In genomic region chr21:41565550-41565949, GRCh38 we compare ENCODE assay signal across 17 cellular contexts. TPM values are rescaled to one million over a fixed set of nuclear protein-coding genes. Genes with fewer than 3 reads are reported as not detected.
DNase-seq lines count a peak whose midpoint lies in the region; ATAC-seq and TF ChIP-seq lines count a peak whose summit lies in the region.
"Had no signal": no experiment of that assay in that cellular context is flagged by ENCODE, and none has a peak within 500 bp of the region (broad histone marks: within the 10 kb centered on the region; RNA-seq: fewer than 3 reads in every experiment).

No MANE protein-coding gene starts in this region.

- H3K4me3 Mint-ChIP-seq in activated T-helper 17 cell treated with anti-CD3 and anti-CD28 coated beads, Interleukin-2, amount 50 U/mL, for 72 hours = peak overlapping the region; percentile 10

- TF ChIP-seq POLR2A in stomach (IDR thresholded peaks at IDR 0.05) = no peak

- no peaks in the 10 kb centered on the region for H3K9me3 Mint-ChIP-seq in activated T-helper 17 cell treated with anti-CD3 and anti-CD28 coated beads, Interleukin-2, amount 50 U/mL, for 72 hours

- DNase-seq in MM.1S (peak; percentile 6), mucosa of descending colon (peak in 2 of 3 donors; percentile 55 to 58), stomach (no peak), NCI-H82 (lab: John Stamatoyannopoulos, UW) (no peak), NCI-H1092 treated with DMSO at 0.1 percent for 48 hours (lab: John Stamatoyannopoulos, UW) (no peak)
- DNase-seq in activated effector memory CD4-positive, alpha-beta T cell treated with Interleukin-2 at 50 U/mL for 16 hours = no peak
- DNase-seq: GDM1, IMR-90, NCI-H1694, NCI-H2081, NCI-H2171 treated with DMSO at 0.1 percent for 48 hours, NCI-H748 treated with DMSO at 0.1 percent for 48 hours, SJCRH30 had no signal

- H2AFZ ChIP-seq in MM.1S (ENCODE audit: low read length) = peak overlapping the region; percentile 76

- H3K27ac Mint-ChIP-seq in activated T-helper 17 cell treated with anti-CD3 and anti-CD28 coated beads, Interleukin-2, amount 50 U/mL, for 72 hours = peak overlapping the region; percentile 65

- H3K4me3 ChIP-seq in MM.1S (ENCODE audit: low read length) (no peak overlapping the region), mucosa of descending colon (no peak overlapping the region), stomach (no peak overlapping the region)
- H3K4me3 ChIP-seq: SJCRH30 had no signal

- peak overlapping the region; percentile 54; the same call in 1 of the 2 replicates for H3K27ac ChIP-seq in MM.1S (ENCODE audit: low read length)
- H3K27ac ChIP-seq in stomach = peak overlapping the region in 3 of 5 donors; percentile 14 to 81 (median 74)
- H3K27ac ChIP-seq: C4-2B, KMS-11, SJCRH30 had no signal

- H3K9ac ChIP-seq in MM.1S (ENCODE audit: low read length) = no peak overlapping the region
- H3K9ac ChIP-seq: KMS-11 had no signal

- peaks cover 16% of the 10 kb centered on the region for H3K27me3 Mint-ChIP-seq in activated T-helper 17 cell treated with anti-CD3 and anti-CD28 coated beads, Interleukin-2, amount 50 U/mL, for 72 hours

- TF ChIP-seq CTCF in MM.1S (IDR thresholded peaks at IDR 0.05; ENCODE audit: low read length) (no peak), mucosa of descending colon (IDR thresholded peaks at IDR 0.05) (no peak), stomach (IDR thresholded peaks at IDR 0.05) (no peak)

- peaks cover 25% of the 10 kb centered on the region for H3K4me1 ChIP-seq in MM.1S (ENCODE audit: low read length)
- H3K4me1 ChIP-seq in mucosa of descending colon (ENCODE audit: low read depth) = peaks cover 56% of the 10 kb centered on the region
- H3K4me1 ChIP-seq in stomach = peaks cover 6 to 33% (median 22%) of the 10 kb centered on the region in 4 donors
- H3K4me1 ChIP-seq: SJCRH30 had no signal

- no peaks in the 10 kb centered on the region for H3K9me2 ChIP-seq in MM.1S (replicated peaks; ENCODE audit: insufficient read depth, low read length)

- TF ChIP-seq EP300 in stomach (IDR thresholded peaks at IDR 0.05) = no peak

- no peaks in the 10 kb centered on the region for H3K36me3 Mint-ChIP-seq in activated T-helper 17 cell treated with anti-CD3 and anti-CD28 coated beads, Interleukin-2, amount 50 U/mL, for 72 hours (ENCODE audit: low read depth)

- no peaks in the 10 kb centered on the region for H3K79me2 ChIP-seq in MM.1S (ENCODE audit: low read length)

- H3K4me1 Mint-ChIP-seq in activated T-helper 17 cell treated with anti-CD3 and anti-CD28 coated beads, Interleukin-2, amount 50 U/mL, for 72 hours = peaks cover 5% of the 10 kb centered on the region

- H3F3A ChIP-seq in MM.1S (ENCODE audit: insufficient read depth, low read length) = 0 out of 2 replicates have a peak, but pooled peaks cover 12% of the 10 kb centered on the region

- ATAC-seq in activated T-helper 17 cell treated with anti-CD3 and anti-CD28 coated beads, Interleukin-2, amount 50 U/mL, for 72 hours (replicated peaks) = no peak
- peak; percentile 27 for ATAC-seq in mucosa of descending colon

- H3K4me2 ChIP-seq in MM.1S (ENCODE audit: low read depth, low read length) = peak overlapping the region; percentile 35; the same call in 1 of the 2 replicates
- H3K4me2 ChIP-seq: KMS-11 had no signal

- intact Hi-C loops in mucosa of descending colon (cut with DNase I, micrococcal nuclease) (loop anchor here in 1 of 2 donors (10.0 kb wide), 1 partner anchor 61 kb away; the partner anchor contains the start of gene TMPRSS2), stomach (cut with DNase I; ENCODE audit: low total_unique reads) (no loop called here)

- peaks cover 13% of the 10 kb centered on the region; the same call in 1 of the 2 replicates for H3K27me3 ChIP-seq in MM.1S (replicated peaks; ENCODE audit: insufficient read depth, low read length)
- H3K27me3 ChIP-seq in stomach = peaks cover 0 to 8% (median 0%) of the 10 kb centered on the region in 3 donors
- H3K27me3 ChIP-seq: SJCRH30 had no signal

- H3K9me3 ChIP-seq in MM.1S (replicated peaks; ENCODE audit: insufficient read depth, low read length) = no peaks in the 10 kb centered on the region
- H3K9me3 ChIP-seq in mucosa of descending colon = no peaks in the 10 kb centered on the region
- no peaks in the 10 kb centered on the region for H3K9me3 ChIP-seq in stomach
- H3K9me3 ChIP-seq: SJCRH30 had no signal

- 70 to 82% (median 82%) methylated on average over 11 of the region's 11 CpGs for WGBS in stomach, 5 donors

- no peaks in the 10 kb centered on the region for H4K20me1 ChIP-seq in MM.1S (ENCODE audit: insufficient read depth, low read length)

- H3K36me3 ChIP-seq in MM.1S (replicated peaks; ENCODE audit: insufficient read depth, low read length) (no peaks in the 10 kb centered on the region), mucosa of descending colon (ENCODE audit: low read depth) (no peaks in the 10 kb centered on the region), stomach (no peaks in the 10 kb centered on the region)
- H3K36me3 ChIP-seq: SJCRH30 had no signal

RNA-seq across cellular contexts. Expression of gene TMPRSS2, which starts 57.6 kb away (rescaled TPM):
- not detected for total RNA-seq in activated T-helper 17 cell treated with anti-CD3 and anti-CD28 coated beads, Interleukin-2, amount 50 U/mL, for 72 hours
- 100 to 1,000 TPM; 283 to 624 (median 566) TPM for total RNA-seq in mucosa of descending colon
- total RNA-seq in stomach = 100 to 1,000 TPM; 102 to 554 (median 195) TPM
- 100 to 1,000 TPM in 1 of 3 donors, 10 to 100 TPM in 2; 58.2 to 106 (median 59.2) TPM for polyA plus RNA-seq in stomach
- total RNA-seq: IMR-90, NCI-H460, SJCRH30 had no signal
- polyA plus RNA-seq: IMR-90 had no signal

Comparison
In these comparisons a context has a peak if more than half of its experiments do, and no peak if none do; other contexts are left out.
1. DNase-seq: peak in MM.1S (single experiment) and mucosa of descending colon (2 of 3); none in stomach (single experiment), NCI-H82 (single experiment), activated effector memory CD4-positive, alpha-beta T cell treated with Interleukin-2 at 50 U/mL for 16 hours (single experiment) and NCI-H1092 treated with DMSO at 0.1 percent for 48 hours (single experiment).
2. RNA of gene TMPRSS2, which starts 57.6 kb away (total RNA-seq): 283 to 624 TPM in mucosa of descending colon and 102 to 554 TPM in stomach; not detected in activated T-helper 17 cell treated with anti-CD3 and anti-CD28 coated beads, Interleukin-2, amount 50 U/mL, for 72 hours; every median in the first group is over 10 times any median in the second.